Comparison of ENCODE assay signal across 13 cellular contexts in the genomic region with DNA sequence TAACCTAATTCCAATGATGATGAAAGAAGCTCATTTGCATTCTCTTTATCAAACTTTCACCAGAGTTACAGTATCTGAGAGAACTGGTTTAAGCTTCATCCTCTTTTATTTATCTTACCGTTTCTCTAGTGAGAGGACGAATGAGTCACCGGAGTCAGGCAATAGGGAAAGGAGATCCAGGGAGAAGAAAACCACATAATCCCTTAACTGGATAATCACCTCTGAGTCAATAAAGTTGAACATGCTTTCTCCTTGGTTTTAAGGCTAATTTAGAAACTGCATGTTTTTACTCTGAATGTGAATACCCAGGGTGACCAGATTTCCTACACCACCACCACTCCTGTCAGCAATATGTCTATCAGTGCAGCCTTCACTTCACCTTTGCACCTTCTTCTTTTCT.
A peak's percentile ranks its signal among the peaks of the same experiment; 100 is the strongest.
DNase-seq lines count a peak whose midpoint lies in the region; ATAC-seq and TF ChIP-seq lines count a peak whose summit lies in the region.
"Had no signal": no experiment of that assay in that cellular context is flagged by ENCODE, and none has a peak within 500 bp of the region (broad histone marks: within the 10 kb centered on the region; RNA-seq: fewer than 3 reads in every experiment).

No MANE protein-coding gene starts in this region.

- no peaks in the 10 kb centered on the region for H4K20me1 ChIP-seq in hepatocyte (ENCODE audit: insufficient read depth, poor library complexity, severe bottlenecking)

- H3K27me3 ChIP-seq in adipocyte (replicated peaks; ENCODE audit: control insufficient read depth, insufficient read depth, low read length) (no peaks in the 10 kb centered on the region), hepatocyte (peaks cover 15% of the 10 kb centered on the region), H7 (ENCODE audit: control insufficient read depth, insufficient read depth, low read length) (no peaks in the 10 kb centered on the region)

- no peak overlapping the region for H3K4me3 ChIP-seq in adipocyte (ENCODE audit: low read length)
- no peak overlapping the region for H3K4me3 ChIP-seq in hepatocyte
- H3K4me3 ChIP-seq in H7 (ENCODE audit: insufficient read depth, low read depth, low read length): no peak overlapping the region

- no peaks in the 10 kb centered on the region for H3K79me2 ChIP-seq in hepatocyte

- no peak overlapping the region for H3K27ac ChIP-seq in hepatocyte

- H3K9me3 ChIP-seq in adipocyte (ENCODE audit: control insufficient read depth, low read length) (no peaks in the 10 kb centered on the region), hepatocyte (ENCODE audit: low read depth) (no peaks in the 10 kb centered on the region)

- H3K9ac ChIP-seq in adipocyte (ENCODE audit: low read length): no peak overlapping the region

- no peak for ATAC-seq in GM18498 (IDR thresholded peaks at IDR 0.05; ENCODE audit: unreplicated experiment)
- no peak for ATAC-seq in GM21723 (IDR thresholded peaks at IDR 0.05; ENCODE audit: unreplicated experiment)

- no peak overlapping the region for H2AFZ ChIP-seq in hepatocyte

- no peak overlapping the region for H3K4me2 ChIP-seq in hepatocyte

- no peaks in the 10 kb centered on the region for H3K9me2 ChIP-seq in hepatocyte (replicated peaks; ENCODE audit: insufficient read depth)

- no peak for TF ChIP-seq CTCF in hepatocyte (IDR thresholded peaks at IDR 0.05; ENCODE audit: poor library complexity)

- 10% methylated on average over 3 of the region's 3 CpGs for WGBS in hepatocyte (ENCODE audit: low lambda C conversion rate, missing lambda C conversion rate)

- H3K4me1 ChIP-seq in adipocyte (ENCODE audit: control insufficient read depth, insufficient read depth, low read length) (peaks cover 21% of the 10 kb centered on the region), hepatocyte (ENCODE audit: insufficient read depth) (peaks cover 5% of the 10 kb centered on the region)

- H3K36me3 ChIP-seq in adipocyte (ENCODE audit: control insufficient read depth, insufficient read depth, low read length, severe bottlenecking) (no peaks in the 10 kb centered on the region), hepatocyte (replicated peaks; ENCODE audit: insufficient read depth, low read depth) (no peaks in the 10 kb centered on the region), H7 (replicated peaks; ENCODE audit: control insufficient read depth, insufficient read depth, low read length) (no peaks in the 10 kb centered on the region)

- DNase-seq in AG08395 (ENCODE audit: low spot score) (peak; percentile 82), HS-5 (ENCODE audit: low read depth) (peak; percentile 89), adipocyte (ENCODE audit: low read depth) (peak; percentile 71), hepatocyte (ENCODE audit: low spot score) (peak; percentile 64), NCI-H1092 (lab: John Stamatoyannopoulos, UW) (no peak), H7 (no peak)
- DNase-seq: activated CD4-positive, alpha-beta T cell treated with anti-CD3 and anti-CD28 coated beads for 1 hour; activated naive CD4-positive, alpha-beta T cell treated with Interleukin-2 at 50 U/mL for 16 hours; CD8-positive, alpha-beta memory T cell; endodermal cell; MV-4-11 had no signal

Comparison
In these comparisons a context has a peak if more than half of its experiments do, and no peak if none do; other contexts are left out.
1. DNase-seq: peak in AG08395 (single experiment), HS-5 (single experiment), adipocyte (single experiment) and hepatocyte (single experiment); none in NCI-H1092 (single experiment) and H7 (single experiment).